In genomic region chr13:114318624-114319023, GRCh38 we compare ENCODE assay signal across 1 cellular context.
TF ChIP-seq lines count a peak whose summit lies in the region.

No MANE protein-coding gene starts in this region.

TF ChIP-seq in GM23338, 12 proteins besides CTCF, POLR2A, EP300 and RAD21 (continued from another document):
- TF ChIP-seq EZH2phosphoT487 (IDR thresholded peaks at IDR 0.05; ENCODE audit: unreplicated experiment) (no peak), CREB1 (CRISPR knock-in tag; IDR thresholded peaks at IDR 0.05; ENCODE audit: low read depth) (no peak), ETS1 (IDR thresholded peaks at IDR 0.05) (no peak), POLR2AphosphoS5 (IDR thresholded peaks at IDR 0.05; ENCODE audit: low read depth) (no peak), NANOG (IDR thresholded peaks at IDR 0.05; ENCODE audit: borderline replicate concordance) (no peak), ZNF331 (CRISPR knock-in tag; IDR thresholded peaks at IDR 0.05; ENCODE audit: low read depth) (no peak), EZH2 (IDR thresholded peaks at IDR 0.05; ENCODE audit: low read depth, unreplicated experiment) (no peak), ZNF462 (CRISPR knock-in tag; IDR thresholded peaks at IDR 0.05) (no peak), ZNF114 (CRISPR knock-in tag; IDR thresholded peaks at IDR 0.05) (no peak)
